In genomic region chr13:75479102-75479501, GRCh38 we compare ENCODE assay signal across 24 cellular contexts. TPM values are rescaled to one million over a fixed set of nuclear protein-coding genes. Genes with fewer than 3 reads are reported as not detected.
DNase-seq lines count a peak whose midpoint lies in the region; ATAC-seq, FAIRE-seq and TF ChIP-seq lines count a peak whose summit lies in the region.
"Had no signal": no experiment of that assay in that cellular context is flagged by ENCODE, and none has a peak within 500 bp of the region (broad histone marks: within the 10 kb centered on the region; RNA-seq: fewer than 3 reads in every experiment).

No MANE protein-coding gene starts in this region.

- TF ChIP-seq EP300 in HepG2 (IDR thresholded peaks at IDR 0.05; ENCODE audit: low read depth in 2 of 2, low read length in 2 of 2) (no peak), HepG2 (CRISPR knock-in tag; IDR thresholded peaks at IDR 0.05; ENCODE audit: borderline replicate concordance) (no peak)

- H3K4me1 ChIP-seq in HepG2 (ENCODE audit: insufficient read depth, low read length) (peaks cover 51% of the 10 kb centered on the region), right lobe of liver (peaks cover 0 to 9% (median 0%) of the 10 kb centered on the region in 4 donors), vagina (peaks cover 23% of the 10 kb centered on the region)

- H4K20me1 ChIP-seq in HepG2 (ENCODE audit: insufficient read depth, low read length): peaks cover 36% of the 10 kb centered on the region

- no peaks in the 10 kb centered on the region; a peak in 2 of 5 replicates for H3K27me3 ChIP-seq in HepG2 (ENCODE audit: control insufficient read depth in 1 of 2, insufficient read depth in 2 of 2, low read length in 2 of 2)
- H3K27me3 ChIP-seq in right lobe of liver: no peaks in the 10 kb centered on the region
- no peaks in the 10 kb centered on the region for H3K27me3 ChIP-seq in vagina
- H3K27me3 ChIP-seq: brain microvascular endothelial cell had no signal

- H3K9me3 ChIP-seq in HepG2 (ENCODE audit: low read length) (no peaks in the 10 kb centered on the region), right lobe of liver (no peaks in the 10 kb centered on the region), vagina (no peaks in the 10 kb centered on the region)
- H3K9me3 ChIP-seq: mucosa of descending colon, SK-N-SH had no signal

- TF ChIP-seq RAD21 in HepG2 (CRISPR knock-in tag; IDR thresholded peaks at IDR 0.05): no peak

- in situ Hi-C loops in HepG2 (cut with HindIII; ENCODE audit: extremely low pct_ligation_motif_present, low pct_unique_long_range_greater_than_20kb): no loop called here

- POLR2A ChIA-PET in HepG2 (lab: Yijun Ruan, JAX): interaction anchor here (1.2 to 5.1 kb wide), 2 partner anchors 9 to 20 kb away, joined by 3 to 52 read pairs; no protein-coding TSS in a partner anchor

- no peak for TF ChIP-seq POLR2A in HepG2 (IDR thresholded peaks at IDR 0.05; ENCODE audit: insufficient read depth in 1 of 2, low read depth in 2 of 2, low read length in 2 of 2)
- no peak for TF ChIP-seq POLR2A in right lobe of liver (IDR thresholded peaks at IDR 0.05)
- TF ChIP-seq POLR2A in vagina (IDR thresholded peaks at IDR 0.05): no peak

- peak overlapping the region; percentile 84 for H3K9ac ChIP-seq in HepG2 (ENCODE audit: insufficient read depth, low read depth, low read length)
- H3K9ac ChIP-seq: SK-N-SH had no signal

- H3K4me3 ChIP-seq in HepG2 (replicated peaks in 1 of 3; ENCODE audit: insufficient read depth in 1 of 3, low read depth in 2 of 3, low read length in 3 of 3) (peak overlapping the region; percentile 92 to 94 (median 93)), right lobe of liver (no peak overlapping the region), fibroblast of villous mesenchyme (ENCODE audit: low read depth, low read length) (peak overlapping the region; percentile 76), vagina (peak overlapping the region; percentile 12 to 77)
- H3K4me3 ChIP-seq: mucosa of descending colon had no signal

- no peak for FAIRE-seq in HepG2 (lab: Jason Lieb, UNC)
- FAIRE-seq: G401.6, islet of Langerhans had no signal

- intact Hi-C loops in HepG2 (cut with micrococcal nuclease; ENCODE audit: unreplicated experiment): loop anchor here (2.0 to 5.0 kb wide), 2 partner anchors 20 to 37 kb away; no protein-coding TSS in a partner anchor
- intact Hi-C loops in right lobe of liver (cut with DNase I): no loop called here
- intact Hi-C loops in vagina (cut with DNase I): no loop called here

- DNase-seq in HepG2 (ENCODE audit: low spot score): no peak
- DNase-seq in right lobe of liver: no peak
- peak; percentile 8 to 62 for DNase-seq in NCI-H524 (lab: John Stamatoyannopoulos, UW)
- peak; percentile 67 for DNase-seq in fibroblast of villous mesenchyme (ENCODE audit: low read depth)
- no peak for DNase-seq in vagina (ENCODE audit: extremely low spot score in 2 of 2)
- no peak for DNase-seq in amygdala (lab: John Stamatoyannopoulos, UW)
- DNase-seq in RKO (ENCODE audit: low spot score): no peak
- DNase-seq in stimulated activated CD4-positive, alpha-beta T cell treated with anti-CD3 and anti-CD28 coated beads, Interleukin-4, amount 100 ng/mL, for 1 hour: no peak
- DNase-seq: activated CD8-positive, alpha-beta T cell treated with anti-CD3 and anti-CD28 coated beads, Interleukin-2, amount 10 ng/mL, durations not matched to agents 7 days and 5 days; activated gamma-delta T cell treated with Interleukin-2 at 50 U/mL for 16 hours; AML-193; brain microvascular endothelial cell; effector CD4-positive, alpha-beta T cell; foreskin fibroblast; H9; mucosa of descending colon; NCI-H187 treated with DMSO at 0.1 percent for 48 hours; NK-92 treated with Interleukin-12 subunit alpha and Interleukin-12 subunit beta, amount 100 ng/mL, for 24 hours; posterior cingulate gyrus; SK-N-SH; stimulated activated CD4-positive, alpha-beta T cell treated with anti-CD3 and anti-CD28 coated beads, Interleukin-1b, Interleukin-23, amount 100 ng/mL, for 48 hours; trophoblast cell had no signal

- ATAC-seq in HepG2: no peak; the same call in 2 of the 3 replicates
- ATAC-seq in right lobe of liver: no peak
- ATAC-seq: activated CD8-positive, alpha-beta T cell treated with anti-CD3 and anti-CD28 coated beads, Interleukin-2, amount 10 ng/mL, durations not matched to agents 7 days and 5 days; mucosa of descending colon had no signal

- TF ChIP-seq CTCF in HepG2 (CRISPR knock-in tag; IDR thresholded peaks at IDR 0.05) (no peak), right lobe of liver (IDR thresholded peaks at IDR 0.05) (no peak), fibroblast of villous mesenchyme (IDR thresholded peaks at IDR 0.05; ENCODE audit: insufficient read depth, low read depth, low read length) (no peak), vagina (IDR thresholded peaks at IDR 0.05) (no peak)

- H3K27ac ChIP-seq in HepG2 (ENCODE audit: extremely low read length, insufficient read depth, low read length) (peak overlapping the region; percentile 91), right lobe of liver (no peak overlapping the region), vagina (no peak overlapping the region)
- H3K27ac ChIP-seq: brain microvascular endothelial cell had no signal

- WGBS in HepG2 (ENCODE audit: low lambda C conversion rate): 7% methylated on average over 3 of the region's 3 CpGs
- 81% methylated on average over 3 of the region's 3 CpGs for WGBS in right lobe of liver (ENCODE audit: insufficient coverage, low coverage, low lambda C conversion rate, missing lambda C conversion rate)

- H3K36me3 ChIP-seq in HepG2 (replicated peaks in 1 of 2; ENCODE audit: control insufficient read depth in 1 of 2, insufficient read depth in 2 of 2, low read length in 2 of 2): no peaks in the 10 kb centered on the region; a peak in 1 of 5 replicates
- no peaks in the 10 kb centered on the region for H3K36me3 ChIP-seq in right lobe of liver
- no peaks in the 10 kb centered on the region for H3K36me3 ChIP-seq in vagina
- H3K36me3 ChIP-seq: brain microvascular endothelial cell had no signal

- no peak overlapping the region for H2AFZ ChIP-seq in HepG2 (ENCODE audit: low read length)

- peak overlapping the region; percentile 99 for H3K4me2 ChIP-seq in HepG2 (ENCODE audit: low read depth, low read length)

- peaks cover 72% of the 10 kb centered on the region for H3K79me2 ChIP-seq in HepG2 (ENCODE audit: insufficient read depth, low read length)

- BruUV-seq in HepG2 (replicated peaks; lab: Mats Ljungman, UMichigan): no TSS peak

- CTCF ChIA-PET in HepG2 (lab: Yijun Ruan, JAX; ENCODE audit: low intra/inter-chr PET ratio, low total read pairs): no interaction called here

RNA-seq across cellular contexts. Expression of gene TBC1D4, which starts 2.9 kb away (rescaled TPM):
- total RNA-seq in HepG2 (2016; rRNA removed; fragmentation: Illumina TruSeq; extraction: Trizol) (35.9 and 55.4 TPM in 2 replicates), right lobe of liver (10 to 100 TPM in 4 of 6 experiments, 1 to 10 TPM in 2; 7.7 to 18.6 (median 10.3) TPM), fibroblast of villous mesenchyme (28.7 and 34.5 TPM in 2 replicates), vagina (25.0 TPM)
- total RNA-seq in HepG2 (2016; cell fraction: cytosol; rRNA removed; fragmentation: Illumina TruSeq; extraction: Trizol; ENCODE audit: low read depth): 9.8 and 11.6 TPM in 2 replicates
- total RNA-seq in HepG2 (2016; cell fraction: insoluble cytoplasmic fraction; rRNA removed; fragmentation: Illumina TruSeq; extraction: Trizol): 34.7 and 51.3 TPM in 2 replicates
- total RNA-seq in HepG2 (2016; cell fraction: membrane; rRNA removed; fragmentation: Illumina TruSeq; extraction: Trizol): 15.2 and 16.2 TPM in 2 replicates
- 40.3 and 42.3 TPM in 2 replicates for total RNA-seq in HepG2 (2016; cell fraction: nucleus; rRNA removed; fragmentation: Illumina TruSeq; extraction: Trizol)
- 61.0 and 64.4 TPM in 2 replicates for polyA plus RNA-seq in HepG2 (2011; rRNA removed)
- 51.3 and 56.0 TPM in 2 replicates for polyA plus RNA-seq in HepG2 (2011; cell fraction: cytosol; rRNA removed)
- 38.5 and 39.0 TPM in 2 replicates for polyA plus RNA-seq in HepG2 (2011; cell fraction: nucleus; rRNA removed)
- polyA plus RNA-seq in HepG2 (2012): 34.3 and 36.4 TPM in 2 replicates
- 0.92 and 0.95 TPM in 2 replicates for polyA plus RNA-seq in HepG2 (2016; cell fraction: cytosol; fragmentation: Illumina TruSeq; extraction: Trizol; ENCODE audit: low read depth)
- 40.9 and 42.4 TPM in 2 replicates for polyA plus RNA-seq in HepG2 (2016; cell fraction: insoluble cytoplasmic fraction; fragmentation: Illumina TruSeq; extraction: Trizol; ENCODE audit: low read depth)
- 4.8 and 5.3 TPM in 2 replicates for polyA plus RNA-seq in HepG2 (2016; cell fraction: membrane; fragmentation: Illumina TruSeq; extraction: Trizol; ENCODE audit: low read depth)
- 33.6 TPM in 2 replicates for polyA plus RNA-seq in HepG2 (2016; cell fraction: nucleus; fragmentation: Illumina TruSeq; extraction: Trizol; ENCODE audit: insufficient read depth, low read depth)
- polyA minus RNA-seq in HepG2 (2011; rRNA and poly(A)+ RNA removed; ENCODE audit: low replicate concordance): 53.3 and 125 TPM in 2 replicates
- 88.0 and 94.2 TPM in 2 replicates for polyA minus RNA-seq in HepG2 (2011; cell fraction: cytosol; rRNA and poly(A)+ RNA removed)
- 138 and 139 TPM in 2 replicates for polyA minus RNA-seq in HepG2 (2011; cell fraction: nucleus; rRNA and poly(A)+ RNA removed)

RNA-seq across cellular contexts. Expression of gene COMMD6, which starts 58.5 kb away (rescaled TPM):
- total RNA-seq in HepG2 (2016; rRNA removed; fragmentation: Illumina TruSeq; extraction: Trizol) (97.0 and 110 TPM in 2 replicates), right lobe of liver (10 to 100 TPM; 35.0 to 86.1 (median 58.2) TPM), fibroblast of villous mesenchyme (36.4 and 77.3 TPM in 2 replicates), vagina (211 TPM)
- 189 and 199 TPM in 2 replicates for total RNA-seq in HepG2 (2016; cell fraction: cytosol; rRNA removed; fragmentation: Illumina TruSeq; extraction: Trizol; ENCODE audit: low read depth)
- 92.2 and 119 TPM in 2 replicates for total RNA-seq in HepG2 (2016; cell fraction: insoluble cytoplasmic fraction; rRNA removed; fragmentation: Illumina TruSeq; extraction: Trizol)
- 218 and 223 TPM in 2 replicates for total RNA-seq in HepG2 (2016; cell fraction: membrane; rRNA removed; fragmentation: Illumina TruSeq; extraction: Trizol)
- 34.9 and 44.4 TPM in 2 replicates for total RNA-seq in HepG2 (2016; cell fraction: nucleus; rRNA removed; fragmentation: Illumina TruSeq; extraction: Trizol)
- polyA plus RNA-seq in HepG2 (2011; rRNA removed): 163 and 164 TPM in 2 replicates
- 22.4 and 31.7 TPM in 2 replicates for polyA plus RNA-seq in HepG2 (2011; cell fraction: cytosol; rRNA removed)
- 6.4 and 12.7 TPM in 2 replicates for polyA plus RNA-seq in HepG2 (2011; cell fraction: nucleus; rRNA removed)
- polyA plus RNA-seq in HepG2 (2012): 161 TPM in 2 replicates
- 256 and 272 TPM in 2 replicates for polyA plus RNA-seq in HepG2 (2016; cell fraction: cytosol; fragmentation: Illumina TruSeq; extraction: Trizol; ENCODE audit: low read depth)
- 122 and 128 TPM in 2 replicates for polyA plus RNA-seq in HepG2 (2016; cell fraction: insoluble cytoplasmic fraction; fragmentation: Illumina TruSeq; extraction: Trizol; ENCODE audit: low read depth)
- 231 and 243 TPM in 2 replicates for polyA plus RNA-seq in HepG2 (2016; cell fraction: membrane; fragmentation: Illumina TruSeq; extraction: Trizol; ENCODE audit: low read depth)
- 58.8 and 75.2 TPM in 2 replicates for polyA plus RNA-seq in HepG2 (2016; cell fraction: nucleus; fragmentation: Illumina TruSeq; extraction: Trizol; ENCODE audit: insufficient read depth, low read depth)
- 19.3 and 31.6 TPM in 2 replicates for polyA minus RNA-seq in HepG2 (2011; rRNA and poly(A)+ RNA removed; ENCODE audit: low replicate concordance)
- polyA minus RNA-seq in HepG2 (2011; cell fraction: cytosol; rRNA and poly(A)+ RNA removed): 7.7 and 9.1 TPM in 2 replicates
- polyA minus RNA-seq in HepG2 (2011; cell fraction: nucleus; rRNA and poly(A)+ RNA removed): 8.2 and 11.2 TPM in 2 replicates

Comparison
In these comparisons a context has a peak if more than half of its experiments do, and no peak if none do; other contexts are left out.
1. H3K4me3 ChIP-seq: peak in HepG2 (3 of 3), fibroblast of villous mesenchyme (single experiment) and vagina (2 of 2); none in right lobe of liver (0 of 3).
2. DNase-seq: peak in NCI-H524 (2 of 2) and fibroblast of villous mesenchyme (single experiment); none in HepG2 (single experiment), right lobe of liver (0 of 3), vagina (0 of 2), amygdala (0 of 56), RKO (single experiment) and stimulated activated CD4-positive, alpha-beta T cell treated with anti-CD3 and anti-CD28 coated beads, Interleukin-4, amount 100 ng/mL, for 1 hour (single experiment).